6 cellular contexts compared by ENCODE assay signal in genomic region chr16:5575121-5575520, GRCh38.
"Had no signal": no experiment of that assay in that cellular context is flagged by ENCODE, and none has a peak within 500 bp of the region (broad histone marks: within the 10 kb centered on the region; RNA-seq: fewer than 3 reads in every experiment).

No MANE protein-coding gene starts in this region.

- DNase-seq: IMR-90, KBM-7, KG1 had no signal

- ATAC-seq: K562 had no signal

- H3K4me3 ChIP-seq: K562 had no signal

- H3K27ac ChIP-seq: HL-60 had no signal

- FAIRE-seq: HTR-8/SVneo, K562 had no signal
